ENCODE assay signal across 8 cellular contexts in genomic region chr9:137417161-137418021, GRCh38. TPM values are rescaled to one million over a fixed set of nuclear protein-coding genes. Genes with fewer than 3 reads are reported as not detected.
DNase-seq lines count a peak whose midpoint lies in the region; ATAC-seq and TF ChIP-seq lines count a peak whose summit lies in the region.

No MANE protein-coding gene starts in this region.

- ATAC-seq in HG03378 (IDR thresholded peaks at IDR 0.05; ENCODE audit: unreplicated experiment) (no peak), HG03442 (IDR thresholded peaks at IDR 0.05; ENCODE audit: unreplicated experiment) (no peak)

- peak overlapping the region in 1 of 4 donors; percentile 43 for H3K27ac ChIP-seq in sigmoid colon

- no peak for TF ChIP-seq POLR2A in sigmoid colon (IDR thresholded peaks at IDR 0.05)

- no peaks in the 10 kb centered on the region for H3K27me3 ChIP-seq in sigmoid colon

- intact Hi-C loops in sigmoid colon (cut with DNase I), result no loop called here

- DNase-seq in GM10266 (ENCODE audit: extremely low spot score) (peak; percentile 73), UCSD-AML1 (lab: John Stamatoyannopoulos, UW; ENCODE audit: unreplicated experiment) (peak; percentile 56), fibroblast of the aortic adventitia (ENCODE audit: low read depth) (no peak), sigmoid colon (no peak), GDM1 (lab: John Stamatoyannopoulos, UW) (no peak), NCI-H2107 (lab: John Stamatoyannopoulos, UW) (no peak)

- TF ChIP-seq CTCF in GM10266 (IDR thresholded peaks at IDR 0.05; ENCODE audit: control insufficient read depth, insufficient read depth, low read depth, missing control alignments), result no peak
- no peak for TF ChIP-seq CTCF in fibroblast of the aortic adventitia (IDR thresholded peaks at IDR 0.05; ENCODE audit: insufficient read depth, low read length)
- no peak for TF ChIP-seq CTCF in sigmoid colon (IDR thresholded peaks at IDR 0.05)

- 92 to 94% methylated on average over 99 of the region's 99 CpGs for WGBS in sigmoid colon, 2 donors

- H3K4me3 ChIP-seq in fibroblast of the aortic adventitia (ENCODE audit: low read depth, low read length) (peak overlapping the region; percentile 13), sigmoid colon (peak overlapping the region in 3 of 4 donors; percentile 17 to 45 (median 31))

- no peaks in the 10 kb centered on the region for H3K36me3 ChIP-seq in sigmoid colon

- H3K9me3 ChIP-seq in sigmoid colon, result no peaks in the 10 kb centered on the region

- TF ChIP-seq EP300 in sigmoid colon (IDR thresholded peaks at IDR 0.05), result no peak

- H3K4me1 ChIP-seq in sigmoid colon, result peaks cover 0 to 22% (median 13%) of the 10 kb centered on the region in 4 donors

RNA-seq across cellular contexts. Expression of gene EXD3, which starts 5.6 kb away (rescaled TPM):
- total RNA-seq in fibroblast of the aortic adventitia (ENCODE audit: low replicate concordance), result 5.2 and 14.3 TPM in 2 replicates
- 10 to 100 TPM in 2 of 4 donors, 1 to 10 TPM in 2; 8.9 to 25.5 (median 11.8) TPM for total RNA-seq in sigmoid colon
- polyA plus RNA-seq in sigmoid colon, result 10 to 100 TPM; 18.0 to 29.7 (median 26.6) TPM

RNA-seq across cellular contexts. Expression of gene NOXA1, which starts 5.8 kb away (rescaled TPM):
- total RNA-seq in fibroblast of the aortic adventitia (ENCODE audit: low replicate concordance) (0.36 and 0.74 TPM in 2 replicates), sigmoid colon (1 to 10 TPM; 1.4 to 3.3 (median 2.9) TPM)
- 10 to 100 TPM; 15.0 to 16.4 (median 15.4) TPM for polyA plus RNA-seq in sigmoid colon

RNA-seq across cellular contexts. Expression of gene ENTPD8, which starts 23.8 kb away (rescaled TPM):
- not detected in 2 replicates for total RNA-seq in fibroblast of the aortic adventitia (ENCODE audit: low replicate concordance)
- under 1 TPM in 1 of 4 donors, not detected in 3; 0.71 TPM for total RNA-seq in sigmoid colon
- polyA plus RNA-seq in sigmoid colon, result 10 to 100 TPM; 32.4 to 65.3 (median 44.4) TPM

RNA-seq across cellular contexts. Expression of gene NSMF, which starts 41.7 kb away (rescaled TPM):
- total RNA-seq in fibroblast of the aortic adventitia (ENCODE audit: low replicate concordance) (29.1 and 29.6 TPM in 2 replicates), sigmoid colon (10 to 100 TPM; 21.8 to 33.8 (median 27.4) TPM)
- polyA plus RNA-seq in sigmoid colon, result 10 to 100 TPM; 24.0 to 50.4 (median 42.4) TPM

Comparison
In these comparisons a context has a peak if more than half of its experiments do, and no peak if none do; other contexts are left out.
1. DNase-seq: peak in GM10266 (single experiment) and UCSD-AML1 (single experiment); none in fibroblast of the aortic adventitia (single experiment), sigmoid colon (single experiment), GDM1 (single experiment) and NCI-H2107 (single experiment).